1 cellular context compared by ENCODE assay signal in the genomic region with DNA sequence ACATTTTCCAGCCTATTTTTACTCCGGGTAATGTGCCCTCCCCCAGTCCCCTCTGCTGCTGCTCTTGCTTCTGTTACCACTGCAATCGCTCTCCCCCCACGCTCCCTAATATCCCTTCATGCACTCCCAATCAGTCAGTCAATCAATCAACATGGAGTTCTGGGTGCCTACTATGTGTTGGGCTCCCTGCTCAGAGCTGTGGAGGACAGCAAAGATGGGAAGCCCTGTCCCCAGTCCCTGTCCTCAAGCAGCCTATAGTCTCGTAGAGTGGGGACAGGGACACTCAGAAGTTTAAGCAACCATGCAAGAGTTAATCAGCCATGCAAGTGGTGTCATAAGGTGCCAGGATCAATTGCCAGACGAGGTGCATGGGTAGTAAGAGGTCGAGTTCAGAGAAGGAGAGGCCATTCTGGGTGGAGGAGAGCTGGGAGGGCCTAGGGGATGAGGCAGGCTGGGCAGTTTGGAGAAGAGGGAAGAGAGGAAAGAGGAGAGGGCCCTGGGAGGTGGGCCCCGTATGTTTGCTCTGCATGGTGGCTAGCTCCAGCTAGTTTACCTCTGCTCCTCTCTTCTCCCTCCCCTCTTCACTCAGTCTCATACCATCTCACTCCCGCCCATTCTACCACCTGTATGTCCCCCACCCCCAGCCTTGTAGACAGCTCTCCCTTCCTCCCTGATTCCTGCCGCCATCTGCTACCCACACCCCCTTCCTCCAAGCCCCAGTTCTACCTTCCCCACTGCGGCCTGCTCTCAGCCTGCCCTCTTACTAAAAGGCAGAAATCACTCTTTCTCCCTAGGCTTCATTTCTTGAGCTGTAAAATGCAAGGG.
TF ChIP-seq lines count a peak whose summit lies in the region.

No MANE protein-coding gene starts in this region.

TF ChIP-seq in GM23338, 12 proteins besides CTCF, POLR2A, EP300 and RAD21 (continued from another document):
- TF ChIP-seq, protein P1, sequence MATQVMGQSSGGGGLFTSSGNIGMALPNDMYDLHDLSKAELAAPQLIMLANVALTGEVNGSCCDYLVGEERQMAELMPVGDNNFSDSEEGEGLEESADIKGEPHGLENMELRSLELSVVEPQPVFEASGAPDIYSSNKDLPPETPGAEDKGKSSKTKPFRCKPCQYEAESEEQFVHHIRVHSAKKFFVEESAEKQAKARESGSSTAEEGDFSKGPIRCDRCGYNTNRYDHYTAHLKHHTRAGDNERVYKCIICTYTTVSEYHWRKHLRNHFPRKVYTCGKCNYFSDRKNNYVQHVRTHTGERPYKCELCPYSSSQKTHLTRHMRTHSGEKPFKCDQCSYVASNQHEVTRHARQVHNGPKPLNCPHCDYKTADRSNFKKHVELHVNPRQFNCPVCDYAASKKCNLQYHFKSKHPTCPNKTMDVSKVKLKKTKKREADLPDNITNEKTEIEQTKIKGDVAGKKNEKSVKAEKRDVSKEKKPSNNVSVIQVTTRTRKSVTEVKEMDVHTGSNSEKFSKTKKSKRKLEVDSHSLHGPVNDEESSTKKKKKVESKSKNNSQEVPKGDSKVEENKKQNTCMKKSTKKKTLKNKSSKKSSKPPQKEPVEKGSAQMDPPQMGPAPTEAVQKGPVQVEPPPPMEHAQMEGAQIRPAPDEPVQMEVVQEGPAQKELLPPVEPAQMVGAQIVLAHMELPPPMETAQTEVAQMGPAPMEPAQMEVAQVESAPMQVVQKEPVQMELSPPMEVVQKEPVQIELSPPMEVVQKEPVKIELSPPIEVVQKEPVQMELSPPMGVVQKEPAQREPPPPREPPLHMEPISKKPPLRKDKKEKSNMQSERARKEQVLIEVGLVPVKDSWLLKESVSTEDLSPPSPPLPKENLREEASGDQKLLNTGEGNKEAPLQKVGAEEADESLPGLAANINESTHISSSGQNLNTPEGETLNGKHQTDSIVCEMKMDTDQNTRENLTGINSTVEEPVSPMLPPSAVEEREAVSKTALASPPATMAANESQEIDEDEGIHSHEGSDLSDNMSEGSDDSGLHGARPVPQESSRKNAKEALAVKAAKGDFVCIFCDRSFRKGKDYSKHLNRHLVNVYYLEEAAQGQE (IDR thresholded peaks at IDR 0.05; ENCODE audit: unreplicated experiment): no peak
- TF ChIP-seq POLR2AphosphoS5 (IDR thresholded peaks at IDR 0.05; ENCODE audit: low read depth) (no peak), EZH2phosphoT487 (IDR thresholded peaks at IDR 0.05; ENCODE audit: unreplicated experiment) (no peak)
